Comparison of ENCODE assay signal across 25 cellular contexts in genomic region chr15:95401586-95401985, GRCh38.
"Had no signal": no experiment of that assay in that cellular context is flagged by ENCODE, and none has a peak within 500 bp of the region (broad histone marks: within the 10 kb centered on the region; RNA-seq: fewer than 3 reads in every experiment).

No MANE protein-coding gene starts in this region.

- H3K4me3 ChIP-seq: colonic mucosa, gastrocnemius medialis, lower lobe of right lung, thoracic aorta, uterus had no signal

- DNase-seq: activated CD4-positive, alpha-beta memory T cell treated with anti-CD3 and anti-CD28 coated beads for 36 hours; activated CD4-positive, alpha-beta T cell treated with anti-CD3 and anti-CD28 coated beads, Interleukin-2, amount 10 ng/mL, durations not matched to agents 24 days and 14 days; activated CD4-positive, CD25-positive, alpha-beta regulatory T cell treated with anti-CD3 and anti-CD28 coated beads, Interleukin-2, amount 50 U/mL, for 72 hours; activated CD8-positive, alpha-beta memory T cell treated with anti-CD3 and anti-CD28 coated beads, Interleukin-2, amount 50 U/mL, for 48 hours; activated naive CD8-positive, alpha-beta T cell treated with anti-CD3 and anti-CD28 coated beads, Interleukin-2, amount 50 U/mL, for 24 hours; activated T-cell treated with anti-CD3 and anti-CD28 coated beads, Interleukin-2, amount 50 U/mL, for 24 hours; colonic mucosa; effector memory CD8-positive, alpha-beta T cell; erythroblast; gastrocnemius medialis; hippocampal formation; immature natural killer cell; kidney; lower lobe of right lung; mesenchymal stem cell; naive thymus-derived CD8-positive, alpha-beta T cell; posterior cingulate gyrus; right cardiac atrium; stimulated activated CD4-positive, alpha-beta T cell treated with anti-CD3 and anti-CD28 coated beads, Interleukin-2, amount 100 ng/mL, for 48 hours; stimulated activated naive CD8-positive, alpha-beta T cell treated with anti-CD3 and anti-CD28 coated beads, Interleukin-15, Interleukin-2, amounts not matched to agents 100 U/mL and 50 U/mL, for 24 hours; T-helper 2 cell; uterus had no signal

- ATAC-seq: activated naive CD8-positive, alpha-beta T cell treated with anti-CD3 and anti-CD28 coated beads, Interleukin-2, amount 50 U/mL, for 24 hours; activated T-helper 17 cell treated with anti-CD3 and anti-CD28 coated beads, Interleukin-2, amount 50 U/mL, for 72 hours; effector memory CD8-positive, alpha-beta T cell; gastrocnemius medialis; left lobe of liver; lower lobe of right lung; naive thymus-derived CD8-positive, alpha-beta T cell; right cardiac atrium; stimulated activated naive CD8-positive, alpha-beta T cell treated with anti-CD3 and anti-CD28 coated beads, Interleukin-15, Interleukin-2, amounts not matched to agents 100 U/mL and 50 U/mL, for 24 hours had no signal

- H3K27ac ChIP-seq: colonic mucosa, gastrocnemius medialis, lower lobe of right lung, uterus had no signal

- H3K27me3 ChIP-seq: colonic mucosa, gastrocnemius medialis, uterus had no signal

- H3K36me3 ChIP-seq: colonic mucosa, gastrocnemius medialis, lower lobe of right lung, thoracic aorta, uterus had no signal

- H3K9me3 ChIP-seq: colonic mucosa, gastrocnemius medialis, lower lobe of right lung, thoracic aorta, uterus had no signal

- H3K4me1 ChIP-seq: colonic mucosa, gastrocnemius medialis, lower lobe of right lung, uterus had no signal
